Comparison of ENCODE assay signal across 28 cellular contexts in the genomic region with DNA sequence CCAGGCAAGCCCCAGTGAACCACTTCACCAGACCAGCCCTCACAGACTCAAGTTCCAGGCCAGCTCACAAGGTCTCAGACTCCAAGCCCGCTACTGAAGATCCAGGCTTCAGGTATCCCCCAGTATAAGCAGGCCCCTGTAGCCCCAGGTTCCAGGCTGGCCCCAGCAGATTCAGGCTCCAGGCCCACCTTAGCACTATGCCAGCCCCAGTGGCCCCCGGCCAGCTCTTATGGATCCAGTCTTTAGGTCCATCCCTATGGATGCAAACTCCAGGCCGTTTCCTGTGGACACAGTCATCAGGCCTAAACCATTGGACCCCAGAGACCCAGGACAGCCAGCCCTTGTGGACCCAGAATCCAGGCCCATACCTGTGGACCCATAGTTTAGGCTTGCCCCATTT.
"Had no signal": no experiment of that assay in that cellular context is flagged by ENCODE, and none has a peak within 500 bp of the region (broad histone marks: within the 10 kb centered on the region; RNA-seq: fewer than 3 reads in every experiment).

No MANE protein-coding gene starts in this region.

- DNase-seq: activated B cell treated with CpG ODN at 0.5 μM for 24 hours; activated CD4-positive, alpha-beta memory T cell treated with anti-CD3 and anti-CD28 coated beads for 36 hours; activated CD4-positive, alpha-beta T cell treated with anti-CD3 and anti-CD28 coated beads for 4 hours; activated CD4-positive, alpha-beta T cell treated with anti-CD3 and anti-CD28 coated beads, Interleukin-2, amount 10 ng/mL, durations not matched to agents 24 days and 14 days; activated CD4-positive, alpha-beta T cell treated with anti-CD3 and anti-CD28 coated beads, Interleukin-2, amount 50 U/mL, for 1 hour; activated CD4-positive, alpha-beta T cell treated with anti-CD3 and anti-CD28 coated beads, Interleukin-2, amount 50 U/mL, for 4 hours; activated CD4-positive, CD25-positive, alpha-beta regulatory T cell treated with anti-CD3 and anti-CD28 coated beads, Interleukin-2, amount 50 U/mL, for 72 hours; activated CD8-positive, alpha-beta memory T cell treated with anti-CD3 and anti-CD28 coated beads, Interleukin-2, amount 50 U/mL, for 4 hours; activated CD8-positive, alpha-beta T cell treated with anti-CD3 and anti-CD28 coated beads for 36 hours; activated effector memory CD4-positive, alpha-beta T cell treated with Interleukin-2 at 50 U/mL for 16 hours; activated gamma-delta T cell; activated naive CD4-positive, alpha-beta T cell treated with anti-CD3 and anti-CD28 coated beads, Interleukin-2, amount 10 ng/mL, durations not matched to agents 7 days and 5 days; activated naive CD4-positive, alpha-beta T cell treated with Interleukin-2 at 50 U/mL for 16 hours; activated naive CD8-positive, alpha-beta T cell treated with anti-CD3 and anti-CD28 coated beads, Interleukin-2, amount 10 ng/mL, durations not matched to agents 7 days and 5 days; activated naive CD8-positive, alpha-beta T cell treated with anti-CD3 and anti-CD28 coated beads, Interleukin-2, amount 50 U/mL, for 24 hours; activated T-cell treated with anti-CD3 and anti-CD28 coated beads, Interleukin-2, amount 50 U/mL, for 24 hours; activated T-cell treated with anti-CD3 and anti-CD28 coated beads, Interleukin-2, amount 50 U/mL, for 48 hours; amygdala; anterior cingulate cortex; body of pancreas; brain microvascular endothelial cell; central memory CD4-positive, alpha-beta T cell; T-helper 1 cell; T-helper 2 cell; T-helper 9 cell had no signal

- H3K9me3 ChIP-seq: body of pancreas, breast epithelium had no signal

- H3K4me1 ChIP-seq: body of pancreas, breast epithelium had no signal

- H3K4me3 ChIP-seq: body of pancreas, breast epithelium had no signal

- FAIRE-seq: TTC549 had no signal

- H3K27me3 ChIP-seq: body of pancreas, brain microvascular endothelial cell had no signal

- H3K36me3 ChIP-seq: brain microvascular endothelial cell, breast epithelium had no signal

- H3K27ac ChIP-seq: body of pancreas, brain microvascular endothelial cell, breast epithelium, VCaP had no signal
